In the genomic region with DNA sequence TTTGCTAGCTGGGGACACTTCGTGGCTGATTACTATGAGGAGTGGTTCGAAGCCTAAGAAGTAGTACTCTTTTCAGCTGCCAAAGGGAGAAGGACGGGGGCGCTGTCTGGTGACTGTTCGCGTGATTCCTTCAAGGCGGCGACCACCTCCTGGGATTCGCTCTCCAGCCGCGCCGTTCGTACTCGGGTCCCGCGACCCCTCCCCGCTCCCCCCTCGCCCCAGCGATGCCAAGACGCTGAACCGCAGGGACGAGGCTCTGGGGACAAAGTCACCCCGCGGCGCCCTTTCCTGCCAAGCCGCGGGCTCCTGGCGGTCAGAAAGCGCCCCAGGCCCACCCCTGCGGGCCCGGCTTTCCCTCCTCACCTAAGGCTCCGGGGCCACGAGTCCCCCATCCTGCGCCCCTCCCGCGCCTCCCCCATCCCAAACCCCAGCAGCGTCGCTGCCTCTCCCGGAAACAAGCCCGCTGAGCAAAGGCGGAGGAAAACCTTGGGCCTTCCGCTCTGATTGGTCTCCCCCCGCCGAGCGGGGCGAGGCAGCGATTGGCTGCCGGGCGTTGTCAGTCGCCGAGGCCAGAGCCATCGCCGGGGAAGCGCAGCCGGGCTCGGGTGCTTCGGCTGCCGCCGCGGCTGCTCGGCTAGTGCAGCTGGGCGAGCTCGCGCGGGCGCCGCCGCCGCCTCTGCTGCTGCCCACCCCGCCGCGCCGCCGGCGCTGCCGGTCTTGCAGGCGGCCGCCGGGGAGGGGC, we compare ENCODE assay signal across 8 cellular contexts. TPM values are rescaled to one million over a fixed set of nuclear protein-coding genes. Genes with fewer than 3 reads are reported as not detected.
DNase-seq lines count a peak whose midpoint lies in the region; TF ChIP-seq lines count a peak whose summit lies in the region.

A gene (plus strand): TSS at position 572 of the 742 bp plus-strand sequence.

- peak within 1 kb of the TSS; percentile 55 for H2BK15ac ChIP-seq in neuronal stem cell (ENCODE audit: low read length)

- peak within 1 kb of the TSS; percentile 97 for H3K18ac ChIP-seq in neuronal stem cell (ENCODE audit: low read length)

- TF ChIP-seq CTCF in type B pancreatic cell (conservative IDR thresholded peaks at IDR 0.05), result peak; percentile 60

- DNase-seq in GM03348 (ENCODE audit: low spot score) (peak; percentile 99), GOT3 (lab: John Stamatoyannopoulos, UW) (peak; percentile 47), KG1 (lab: John Stamatoyannopoulos, UW) (peak; percentile 72), RPMI7951 (ENCODE audit: low read depth) (peak; percentile 86), glomerular visceral epithelial cell (ENCODE audit: extremely low spot score) (peak; percentile 94), neuronal stem cell (ENCODE audit: low spot score) (peak; percentile 92), type B pancreatic cell (ENCODE audit: extremely low spot score, unreplicated experiment) (peak; percentile 94)
- peak; percentile 78 for DNase-seq in activated naive CD8-positive, alpha-beta T cell treated with anti-CD3 and anti-CD28 coated beads for 36 hours

- H2BK12ac ChIP-seq in neuronal stem cell (ENCODE audit: low read length), result peak within 1 kb of the TSS; percentile 90

- peak within 1 kb of the TSS; percentile 98 for H2AFZ ChIP-seq in neuronal stem cell (ENCODE audit: low read length)

- peak within 1 kb of the TSS; percentile 4 for H4K8ac ChIP-seq in neuronal stem cell (ENCODE audit: low read depth, low read length)

- peak within 1 kb of the TSS; percentile 83 for H2BK120ac ChIP-seq in neuronal stem cell (ENCODE audit: low read depth, low read length)

- H3K9me3 ChIP-seq in neuronal stem cell (replicated peaks in 1 of 2; ENCODE audit: control insufficient read depth in 2 of 2, insufficient read depth in 1 of 2, low read depth in 1 of 2, low read length in 2 of 2), result no peaks in the 10 kb centered on the region

- no peaks in the 10 kb centered on the region for H3K36me3 Mint-ChIP-seq in activated naive CD8-positive, alpha-beta T cell treated with anti-CD3 and anti-CD28 coated beads for 36 hours
- no peaks in the 10 kb centered on the region for H3K36me3 Mint-ChIP-seq in type B pancreatic cell

- peak within 1 kb of the TSS; percentile 94 for H2BK5ac ChIP-seq in neuronal stem cell (ENCODE audit: low read length)

- no peak within 1 kb of the TSS for H4K91ac ChIP-seq in neuronal stem cell (ENCODE audit: low read depth, low read length, poor library complexity)

- no peaks in the 10 kb centered on the region for H3K36me3 ChIP-seq in neuronal stem cell (replicated peaks in 1 of 2; ENCODE audit: control insufficient read depth in 2 of 2, insufficient read depth in 2 of 2, low read length in 2 of 2)

- H3K9me3 Mint-ChIP-seq in activated naive CD8-positive, alpha-beta T cell treated with anti-CD3 and anti-CD28 coated beads for 36 hours, result no peaks in the 10 kb centered on the region
- H3K9me3 Mint-ChIP-seq in type B pancreatic cell, result no peaks in the 10 kb centered on the region

- H3K4me3 ChIP-seq in neuronal stem cell (ENCODE audit: low read length in 2 of 2), result peak within 1 kb of the TSS; percentile 84 to 96

- peak within 1 kb of the TSS; percentile 99 for H3K9ac ChIP-seq in neuronal stem cell (ENCODE audit: low read depth, low read length, poor library complexity)

- H2AK5ac ChIP-seq in neuronal stem cell (ENCODE audit: low read depth, low read length), result peak within 1 kb of the TSS; percentile 83

- WGBS in neuronal stem cell (ENCODE audit: extremely low coverage in 2 of 2, insufficient read length in 2 of 2, insufficient replicate concordance in 1 of 2), 2 donors, result no CpG with 5 or more reads among the region's 79 CpGs

- peaks cover 0 to 6% of the 10 kb centered on the region in 2 donors for H3K4me1 ChIP-seq in neuronal stem cell (ENCODE audit: control insufficient read depth in 2 of 2, insufficient read depth in 1 of 2, low read depth in 1 of 2, low read length in 2 of 2)

- H3K79me1 ChIP-seq in neuronal stem cell (ENCODE audit: low read depth, low read length), result no peaks in the 10 kb centered on the region

- peak within 1 kb of the TSS; percentile 67 for H3K4me3 Mint-ChIP-seq in activated naive CD8-positive, alpha-beta T cell treated with anti-CD3 and anti-CD28 coated beads for 36 hours
- peak within 1 kb of the TSS; percentile 95 for H3K4me3 Mint-ChIP-seq in type B pancreatic cell

- no peak within 1 kb of the TSS for H3K27ac Mint-ChIP-seq in activated naive CD8-positive, alpha-beta T cell treated with anti-CD3 and anti-CD28 coated beads for 36 hours
- H3K27ac Mint-ChIP-seq in type B pancreatic cell, result peak within 1 kb of the TSS; percentile 66

- peak within 1 kb of the TSS; percentile 93 for H3K23ac ChIP-seq in neuronal stem cell (ENCODE audit: low read depth, low read length, poor library complexity)

- peak within 1 kb of the TSS; percentile 39 for H3K14ac ChIP-seq in neuronal stem cell (ENCODE audit: low read length)

- H3K4me1 Mint-ChIP-seq in activated naive CD8-positive, alpha-beta T cell treated with anti-CD3 and anti-CD28 coated beads for 36 hours, result peaks cover 11% of the 10 kb centered on the region
- H3K4me1 Mint-ChIP-seq in type B pancreatic cell (ENCODE audit: unreplicated experiment), result peaks cover 11% of the 10 kb centered on the region

- peak within 1 kb of the TSS; percentile 99 for H3K4me2 ChIP-seq in neuronal stem cell (ENCODE audit: insufficient read depth, low read length, poor library complexity, severe bottlenecking)

- H3K4ac ChIP-seq in neuronal stem cell (ENCODE audit: low read length), result no peak within 1 kb of the TSS

- peaks cover 55% of the 10 kb centered on the region for H3K27me3 Mint-ChIP-seq in activated naive CD8-positive, alpha-beta T cell treated with anti-CD3 and anti-CD28 coated beads for 36 hours
- H3K27me3 Mint-ChIP-seq in type B pancreatic cell, result peaks cover 43% of the 10 kb centered on the region

- peak within 1 kb of the TSS; percentile 92 for H3K27ac ChIP-seq in neuronal stem cell (replicated peaks; ENCODE audit: low read length)

- no peaks in the 10 kb centered on the region for H3K27me3 ChIP-seq in neuronal stem cell (ENCODE audit: control insufficient read depth in 3 of 3, insufficient read depth in 3 of 3, low read depth in 1 of 3, low read length in 3 of 3)

RNA-seq across cellular contexts. Expression of the gene that starts here (rescaled TPM):
- 0.12 TPM in 1 of 2 replicates, not detected in the other for total RNA-seq in RPMI7951 (2014; rRNA removed; shearing (Covaris generic))
- total RNA-seq in activated naive CD8-positive, alpha-beta T cell treated with anti-CD3 and anti-CD28 coated beads for 36 hours, result not detected
- polyA plus RNA-seq in neuronal stem cell (2013, experiment 1 of 2), result 10.6 TPM
- 10.9 TPM for polyA plus RNA-seq in neuronal stem cell (2013, experiment 2 of 2)
- 4.7 and 6.2 TPM in 2 replicates for total RNA-seq in type B pancreatic cell (ENCODE audit: low replicate concordance)

Comparison
In these comparisons a context has a peak if more than half of its experiments do, and no peak if none do; other contexts are left out.
1. Peak in every context shown above with its lines: DNase-seq, H3K4me3 ChIP-seq and H3K27ac ChIP-seq.
2. Peak in DNase-seq in RPMI7951; RNA of the gene not detected or under 1 TPM.
3. Peak in DNase-seq in activated naive CD8-positive, alpha-beta T cell treated with anti-CD3 and anti-CD28 coated beads for 36 hours; RNA of the gene not detected or under 1 TPM.
4. DNase-seq: peak in every context shown above with its lines; median percentile 99 in GM03348; 94 in glomerular visceral epithelial cell; 94 in type B pancreatic cell; 92 in neuronal stem cell; 86 in RPMI7951; 78 in activated naive CD8-positive, alpha-beta T cell treated with anti-CD3 and anti-CD28 coated beads for 36 hours; 72 in KG1; 47 in GOT3.